10 cellular contexts compared by ENCODE assay signal in genomic region chr1:38989979-38990378, GRCh38. TPM values are rescaled to one million over a fixed set of nuclear protein-coding genes. Genes with fewer than 3 reads are reported as not detected.
A peak's percentile ranks its signal among the peaks of the same experiment; 100 is the strongest.
DNase-seq lines count a peak whose midpoint lies in the region; ATAC-seq and TF ChIP-seq lines count a peak whose summit lies in the region.
"Had no signal": no experiment of that assay in that cellular context is flagged by ENCODE, and none has a peak within 500 bp of the region (broad histone marks: within the 10 kb centered on the region; RNA-seq: fewer than 3 reads in every experiment).

No MANE protein-coding gene starts in this region.

- peak overlapping the region; percentile 86; the same call in 1 of the 2 replicates for H3K4me2 ChIP-seq in MM.1S (ENCODE audit: low read depth, low read length)

- POLR2A ChIA-PET in CD4-positive, alpha-beta T cell (lab: Charles Lee), result interaction anchor here (1.0 to 4.1 kb wide), 3 partner anchors 13 to 133 kb away, joined by 3 to 30 read pairs (median 7); partner anchors contain the start of gene NDUFS5

- intact Hi-C loops in CD4-positive, alpha-beta T cell (cut with DNase I, micrococcal nuclease), result loop anchor here (2.0 to 10.0 kb wide), 5 partner anchors 13 to 585 kb away; partner anchors contain the start of genes MYCBP (in 2 of the 2), NDUFS5 (in 1 of the 2) and PABPC4 (in 1 of the 2)
- intact Hi-C loops in posterior vena cava (cut with DNase I) (no loop called here), lower leg skin (cut with DNase I; ENCODE audit: low total_unique reads) (no loop called here)

- CTCF ChIA-PET in CD4-positive, alpha-beta T cell (lab: Charles Lee), result no interaction called here

- no peak for TF ChIP-seq CTCF in CD4-positive, alpha-beta T cell (IDR thresholded peaks at IDR 0.05)
- no peak for TF ChIP-seq CTCF in MM.1S (IDR thresholded peaks at IDR 0.05; ENCODE audit: low read length)
- TF ChIP-seq CTCF in neural crest cell (conservative IDR thresholded peaks at IDR 0.05), result no peak
- no peak for TF ChIP-seq CTCF in lower leg skin (IDR thresholded peaks at IDR 0.05)

- TF ChIP-seq POLR2A in lower leg skin (IDR thresholded peaks at IDR 0.05), result no peak

- no peak for ATAC-seq in CD4-positive, alpha-beta T cell (ENCODE audit: poor library complexity)
- ATAC-seq in central memory CD8-positive, alpha-beta T cell (replicated peaks; ENCODE audit: extremely low read depth, poor library complexity, severe bottlenecking), result no peak
- ATAC-seq in GM18520 (IDR thresholded peaks at IDR 0.05; ENCODE audit: unreplicated experiment), result no peak

- peak overlapping the region; percentile 88 for H3K4me3 Mint-ChIP-seq in CD4-positive, alpha-beta T cell
- peak overlapping the region; percentile 81 for H3K4me3 Mint-ChIP-seq in central memory CD8-positive, alpha-beta T cell
- H3K4me3 Mint-ChIP-seq in neural crest cell, result peak overlapping the region; percentile 81

- H3K9me3 ChIP-seq in CD4-positive, alpha-beta T cell (ENCODE audit: control insufficient read depth, low read length), result no peaks in the 10 kb centered on the region
- no peaks in the 10 kb centered on the region for H3K9me3 ChIP-seq in MM.1S (replicated peaks; ENCODE audit: insufficient read depth, low read length)

- no peaks in the 10 kb centered on the region for H3K9me3 Mint-ChIP-seq in CD4-positive, alpha-beta T cell
- H3K9me3 Mint-ChIP-seq in central memory CD8-positive, alpha-beta T cell, result no peaks in the 10 kb centered on the region
- H3K9me3 Mint-ChIP-seq in neural crest cell, result no peaks in the 10 kb centered on the region

- H4K20me1 ChIP-seq in MM.1S (ENCODE audit: insufficient read depth, low read length), result no peaks in the 10 kb centered on the region

- no peak overlapping the region for H3K9ac ChIP-seq in MM.1S (ENCODE audit: low read length)

- peak overlapping the region; percentile 61; the same call in 1 of the 2 replicates for H2AFZ ChIP-seq in MM.1S (ENCODE audit: low read length)

- peaks cover 14% of the 10 kb centered on the region for H3K4me1 ChIP-seq in MM.1S (ENCODE audit: low read length)

- DNase-seq in CD4-positive, alpha-beta T cell, result no peak
- DNase-seq in MM.1S (no peak), neural crest cell (ENCODE audit: low read depth, low spot score) (no peak), OCI-M2 (lab: John Stamatoyannopoulos, UW; ENCODE audit: unreplicated experiment) (no peak), posterior vena cava (ENCODE audit: low spot score) (no peak), lower leg skin (ENCODE audit: low spot score in 2 of 2) (no peak)
- DNase-seq in central memory CD8-positive, alpha-beta T cell (ENCODE audit: low spot score in 2 of 2), result no peak
- DNase-seq: kidney glomerular epithelial cell, NCI-H2081 had no signal

- H3K27ac ChIP-seq in CD4-positive, alpha-beta T cell (ENCODE audit: low read depth, low read length), result peak overlapping the region; percentile 89
- H3K27ac ChIP-seq in MM.1S (ENCODE audit: low read length), result no peak overlapping the region

- H3K27ac Mint-ChIP-seq in CD4-positive, alpha-beta T cell, result peak overlapping the region; percentile 81
- peak overlapping the region; percentile 59 for H3K27ac Mint-ChIP-seq in central memory CD8-positive, alpha-beta T cell (ENCODE audit: low read depth)
- no peak overlapping the region for H3K27ac Mint-ChIP-seq in neural crest cell (ENCODE audit: unreplicated experiment)

- 40 to 72% methylated on average over 2 of the region's 2 CpGs for WGBS in lower leg skin, 2 donors

- no peaks in the 10 kb centered on the region for H3K9me2 ChIP-seq in MM.1S (replicated peaks; ENCODE audit: insufficient read depth, low read length)

- H3K36me3 ChIP-seq in MM.1S (replicated peaks; ENCODE audit: insufficient read depth, low read length), result 0 out of 2 replicates have a peak, but pooled peaks cover under 1% of the 10 kb centered on the region

- H3K79me2 ChIP-seq in MM.1S (ENCODE audit: low read length), result peaks cover 38% of the 10 kb centered on the region

- H3F3A ChIP-seq in MM.1S (ENCODE audit: insufficient read depth, low read length), result peaks cover 4% of the 10 kb centered on the region; the same call in 1 of the 2 replicates

- no peaks in the 10 kb centered on the region for H3K27me3 Mint-ChIP-seq in CD4-positive, alpha-beta T cell
- no peaks in the 10 kb centered on the region for H3K27me3 Mint-ChIP-seq in central memory CD8-positive, alpha-beta T cell
- H3K27me3 Mint-ChIP-seq in neural crest cell (ENCODE audit: low read depth), result no peaks in the 10 kb centered on the region

- H3K27me3 ChIP-seq in CD4-positive, alpha-beta T cell (ENCODE audit: control insufficient read depth, insufficient read depth, low read length), result no peaks in the 10 kb centered on the region
- no peaks in the 10 kb centered on the region for H3K27me3 ChIP-seq in MM.1S (replicated peaks; ENCODE audit: insufficient read depth, low read length)

- no peak overlapping the region for H3K4me3 ChIP-seq in MM.1S (ENCODE audit: low read length)
- H3K4me3 ChIP-seq in lower leg skin (ENCODE audit: low read depth, poor library complexity, severe bottlenecking), result no peak overlapping the region

- H3K36me3 Mint-ChIP-seq in CD4-positive, alpha-beta T cell (ENCODE audit: low read depth), result peaks cover 33% of the 10 kb centered on the region
- peaks cover 23% of the 10 kb centered on the region for H3K36me3 Mint-ChIP-seq in central memory CD8-positive, alpha-beta T cell (ENCODE audit: insufficient read depth)
- H3K36me3 Mint-ChIP-seq in neural crest cell (ENCODE audit: low read depth), result peaks cover 2% of the 10 kb centered on the region

- H3K4me1 Mint-ChIP-seq in CD4-positive, alpha-beta T cell (ENCODE audit: low read depth), result peaks cover 33% of the 10 kb centered on the region
- H3K4me1 Mint-ChIP-seq in central memory CD8-positive, alpha-beta T cell, result peaks cover 29% of the 10 kb centered on the region
- H3K4me1 Mint-ChIP-seq in neural crest cell, result peaks cover 50% of the 10 kb centered on the region

RNA-seq across cellular contexts. Expression of gene AKIRIN1, which starts 1.1 kb away (rescaled TPM):
- 100 to 1,000 TPM; 108 to 112 TPM for total RNA-seq in CD4-positive, alpha-beta T cell
- total RNA-seq in neural crest cell, result 93.3 and 97.9 TPM in 2 replicates
- 10 to 100 TPM; 51.7 to 66.8 TPM for total RNA-seq in posterior vena cava
- total RNA-seq in lower leg skin, result 10 to 100 TPM; 22.3 to 36.8 (median 28.7) TPM

RNA-seq across cellular contexts. Expression of gene NDUFS5, which starts 36.2 kb away (rescaled TPM):
- total RNA-seq in CD4-positive, alpha-beta T cell, result 100 to 1,000 TPM; 153 to 156 TPM
- 237 and 256 TPM in 2 replicates for total RNA-seq in neural crest cell
- total RNA-seq in posterior vena cava, result 100 to 1,000 TPM; 203 to 208 TPM
- total RNA-seq in lower leg skin, result 100 to 1,000 TPM; 202 to 542 (median 255) TPM

RNA-seq across cellular contexts. Expression of gene RHBDL2, which starts 48.3 kb away (rescaled TPM):
- total RNA-seq in CD4-positive, alpha-beta T cell, result not detected
- total RNA-seq in neural crest cell (not detected in 2 replicates), posterior vena cava (1 to 10 TPM in 1 of 2 donors, not detected in 1; 1.2 TPM), lower leg skin (10 to 100 TPM; 17.0 to 30.6 (median 22.2) TPM)

Comparison
In these comparisons a context has a peak if more than half of its experiments do, and no peak if none do; other contexts are left out.
1. RNA of gene RHBDL2, which starts 48.3 kb away (total RNA-seq): 17.0 to 30.6 TPM in lower leg skin; 1.2 TPM in posterior vena cava, not detected in CD4-positive, alpha-beta T cell and not detected in neural crest cell; every median in the first group is over 4 times any median in the second.
2. intact Hi-C loops: an anchor here in CD4-positive, alpha-beta T cell (2.0 to 10.0 kb wide); none called in posterior vena cava and lower leg skin.
3. Peak in every context shown above with its lines, with median percentiles within 50 percentile points of each other: H3K4me3 Mint-ChIP-seq.